In the genomic region with DNA sequence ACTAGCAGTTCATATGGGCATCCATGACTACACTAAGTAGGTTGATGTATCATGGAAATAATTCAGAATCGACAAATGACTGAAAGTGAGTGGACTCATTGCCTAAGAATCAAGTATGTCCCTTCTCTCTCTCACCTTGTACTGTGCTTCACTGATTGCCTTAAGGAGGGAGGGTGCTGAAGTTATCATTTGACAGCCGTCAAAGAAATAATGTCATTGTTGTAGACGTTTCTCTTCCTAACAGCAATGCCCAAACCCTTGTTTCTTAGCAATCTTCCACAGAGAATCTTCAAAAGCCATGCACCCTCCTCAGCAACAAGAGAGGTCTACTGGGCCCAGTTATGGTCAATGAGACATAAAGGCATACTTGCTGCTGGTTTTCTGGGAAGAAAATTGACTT, we compare ENCODE assay signal across 28 cellular contexts.
"Had no signal": no experiment of that assay in that cellular context is flagged by ENCODE, and none has a peak within 500 bp of the region (broad histone marks: within the 10 kb centered on the region; RNA-seq: fewer than 3 reads in every experiment).

No MANE protein-coding gene starts in this region.

- FAIRE-seq: colon, endometrium, endothelial cell of umbilical vein, frontal cortex had no signal

- ATAC-seq: effector memory CD8-positive, alpha-beta T cell; esophagus mucosa; foreskin keratinocyte; gastrocnemius medialis; gastroesophageal sphincter; heart left ventricle; heart right ventricle had no signal

- H3K27me3 ChIP-seq: colonic mucosa, dorsolateral prefrontal cortex, esophagus muscularis mucosa, esophagus squamous epithelium, foreskin keratinocyte, gastrocnemius medialis, gastroesophageal sphincter, heart left ventricle, heart right ventricle had no signal

- H3K4me1 ChIP-seq: colonic mucosa, esophagus muscularis mucosa, esophagus squamous epithelium, foreskin keratinocyte, gastrocnemius medialis, gastroesophageal sphincter, heart left ventricle, heart right ventricle had no signal

- H3K9me3 ChIP-seq: colonic mucosa, esophagus squamous epithelium, gastrocnemius medialis had no signal

- H3K4me3 ChIP-seq: colonic mucosa, coronary artery, dorsolateral prefrontal cortex, esophagus muscularis mucosa, esophagus squamous epithelium, gastrocnemius medialis, gastroesophageal sphincter, heart left ventricle, heart right ventricle had no signal

- H3K27ac ChIP-seq: colonic mucosa, coronary artery, dorsolateral prefrontal cortex, epithelial cell of prostate, esophagus muscularis mucosa, esophagus squamous epithelium, foreskin keratinocyte, gastrocnemius medialis, gastroesophageal sphincter, heart left ventricle, heart right ventricle had no signal

- H3K36me3 ChIP-seq: colonic mucosa, esophagus muscularis mucosa, esophagus squamous epithelium, gastrocnemius medialis, gastroesophageal sphincter, heart left ventricle, heart right ventricle had no signal

- DNase-seq: colonic mucosa; cortex of kidney; dermis blood vessel endothelial cell; dorsolateral prefrontal cortex; effector CD4-positive, alpha-beta T cell; effector CD8-positive, alpha-beta T cell; effector memory CD4-positive, alpha-beta T cell; effector memory CD8-positive, alpha-beta T cell; endodermal cell; erythroblast; esophagus squamous epithelium; foreskin fibroblast; foreskin keratinocyte; foreskin melanocyte; gastrocnemius medialis; glutamatergic neuron; head of caudate nucleus; heart left ventricle; heart right ventricle had no signal
